ENCODE assay signal across 8 cellular contexts in genomic region chr2:157302492-157303099, GRCh38. TPM values are rescaled to one million over a fixed set of nuclear protein-coding genes. Genes with fewer than 3 reads are reported as not detected.
DNase-seq lines count a peak whose midpoint lies in the region; ATAC-seq, FAIRE-seq and TF ChIP-seq lines count a peak whose summit lies in the region.

No MANE protein-coding gene starts in this region.

- H3K4me3 ChIP-seq in lower leg skin (ENCODE audit: low read depth, poor library complexity, severe bottlenecking), result no peak overlapping the region

- H3K4me3 Mint-ChIP-seq in T-cell (no peak overlapping the region), mesothelial cell of epicardium (no peak overlapping the region)

- H3K36me3 Mint-ChIP-seq in T-cell (no peaks in the 10 kb centered on the region), mesothelial cell of epicardium (no peaks in the 10 kb centered on the region)

- WGBS in lower leg skin, 2 donors, result 34 to 35% methylated on average over 9 of the region's 9 CpGs

- peak; percentile 49 to 60 for DNase-seq in AML-193 (lab: John Stamatoyannopoulos, UW)
- DNase-seq in GM12891 (ENCODE audit: insufficient read length, low spot score), result no peak
- DNase-seq in NAMALWA (ENCODE audit: low spot score), result peak; percentile 69
- DNase-seq in T-cell, result peak in 22 of 34 experiments; percentile 1 to 35 (median 11)
- no peak for DNase-seq in mesothelial cell of epicardium (ENCODE audit: low spot score in 2 of 2, unreplicated experiment in 2 of 2)
- DNase-seq in lower leg skin (ENCODE audit: low spot score in 2 of 2), result no peak

- H3K4me1 Mint-ChIP-seq in T-cell, result peaks cover 11 to 18% (median 14%) of the 10 kb centered on the region in 3 donors
- peaks cover 26% of the 10 kb centered on the region for H3K4me1 Mint-ChIP-seq in mesothelial cell of epicardium

- FAIRE-seq in GM12891 (lab: Jason Lieb, UNC) (peak; percentile 56), endometrium (lab: Jason Lieb, UNC) (peak; percentile 91)

- peaks cover 0 to 3% of the 10 kb centered on the region in 2 donors for H3K27me3 Mint-ChIP-seq in T-cell
- H3K27me3 Mint-ChIP-seq in mesothelial cell of epicardium (ENCODE audit: low read depth), result peaks cover 6% of the 10 kb centered on the region

- TF ChIP-seq POLR2A in GM12891 (IDR thresholded peaks at IDR 0.05; ENCODE audit: low read depth, low read length) (no peak), lower leg skin (IDR thresholded peaks at IDR 0.05) (no peak)

- CTCF ChIA-PET in T-cell (lab: Charles Lee), result interaction anchor here (0.6 to 3.6 kb wide), 71 partner anchors 8 to 1452 kb away, joined by 3 to 33 read pairs (median 5); partner anchors contain the start of genes ACVR1C (in 2 of the 2), ACVR1 (in 1 of the 2) and ERMN (in 1 of the 2)

- peak; percentile 66 for ATAC-seq in HG02610 (IDR thresholded peaks at IDR 0.05; ENCODE audit: unreplicated experiment)
- ATAC-seq in T-cell (replicated peaks in 1 of 4), result peak; percentile 68 to 80 (median 74)

- H3K27ac Mint-ChIP-seq in T-cell, result no peak overlapping the region
- H3K27ac Mint-ChIP-seq in mesothelial cell of epicardium, result no peak overlapping the region

- TF ChIP-seq CTCF in mesothelial cell of epicardium (IDR thresholded peaks at IDR 0.05; ENCODE audit: unreplicated experiment) (peak; percentile 91), lower leg skin (IDR thresholded peaks at IDR 0.05) (no peak)

- intact Hi-C loops in lower leg skin (cut with DNase I; ENCODE audit: low total_unique reads), result no loop called here

- POLR2A ChIA-PET in T-cell (lab: Charles Lee), result interaction anchor here (0.5 to 1.4 kb wide), 5 partner anchors 190 to 493 kb away, joined by 3 to 6 read pairs (median 3); no protein-coding TSS in a partner anchor

- H3K9me3 Mint-ChIP-seq in T-cell, result no peaks in the 10 kb centered on the region
- no peaks in the 10 kb centered on the region for H3K9me3 Mint-ChIP-seq in mesothelial cell of epicardium

TF ChIP-seq in GM12891, 5 proteins besides CTCF, POLR2A, EP300 and RAD21:
- TF ChIP-seq TAF1 (IDR thresholded peaks at IDR 0.05; ENCODE audit: low read depth, low read length) (no peak), PAX5 (IDR thresholded peaks at IDR 0.05; ENCODE audit: insufficient read depth, low read length, severe bottlenecking) (no peak)

RNA-seq across cellular contexts. Expression of gene ERMN, which starts 23.0 kb away (rescaled TPM):
- 0.74 TPM for polyA plus RNA-seq in GM12891 (2012; ENCODE audit: low read depth, missing spikeins)
- total RNA-seq in T-cell (10 to 100 TPM in 2 of 5 donors, 1 to 10 TPM in 3; 2.2 to 12.8 (median 4.3) TPM), mesothelial cell of epicardium (not detected in 3 replicates), lower leg skin (under 1 TPM in 1 of 4 donors, not detected in 3; 0.65 TPM)

RNA-seq across cellular contexts. Expression of gene GALNT5, which starts 45.1 kb away (rescaled TPM):
- polyA plus RNA-seq in GM12891 (2012; ENCODE audit: low read depth, missing spikeins), result not detected
- total RNA-seq in T-cell (under 1 TPM in 3 of 5 donors, not detected in 2; 0.09 to 0.23 (median 0.10) TPM), mesothelial cell of epicardium (0.89 to 1.3 TPM (median 1.1 TPM) in 3 replicates), lower leg skin (under 1 TPM; 0.08 to 0.71 (median 0.44) TPM)

Comparison
In these comparisons a context has a peak if more than half of its experiments do, and no peak if none do; other contexts are left out.
1. DNase-seq: peak in AML-193 (2 of 2), NAMALWA (single experiment) and T-cell (22 of 34); none in GM12891 (single experiment), mesothelial cell of epicardium (0 of 2) and lower leg skin (0 of 2).